Comparison of ENCODE assay signal across 1 cellular context in the genomic region with DNA sequence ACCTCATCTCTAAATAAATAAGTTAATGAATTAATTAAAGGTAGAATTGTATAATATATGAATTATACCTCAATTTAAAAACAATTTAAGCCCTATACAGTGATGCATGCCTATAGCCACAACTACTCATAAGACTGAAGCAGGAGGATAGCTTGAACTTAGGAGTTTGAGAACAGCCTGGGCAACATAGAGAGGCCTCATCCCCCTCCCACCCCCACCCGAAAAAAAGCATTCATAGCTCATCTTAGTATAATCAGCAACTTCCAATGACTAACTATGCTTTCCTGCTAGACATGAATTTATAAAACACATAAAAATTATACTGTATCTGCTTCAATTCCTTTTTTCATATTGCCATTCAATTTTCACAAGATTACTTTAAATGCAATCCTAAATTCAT.
TF ChIP-seq lines count a peak whose summit lies in the region.

No MANE protein-coding gene starts in this region.

TF ChIP-seq in HepG2, 621 proteins besides CTCF, POLR2A, EP300 and RAD21:
- no peak for TF ChIP-seq ZNF367 (CRISPR knock-in tag; IDR thresholded peaks at IDR 0.05; ENCODE audit: borderline replicate concordance)
- no peak for TF ChIP-seq ZNF737 (CRISPR knock-in tag; IDR thresholded peaks at IDR 0.05; ENCODE audit: borderline replicate concordance)
- no peak for TF ChIP-seq BCL3 (CRISPR knock-in tag; IDR thresholded peaks at IDR 0.05)
